In the genomic region with DNA sequence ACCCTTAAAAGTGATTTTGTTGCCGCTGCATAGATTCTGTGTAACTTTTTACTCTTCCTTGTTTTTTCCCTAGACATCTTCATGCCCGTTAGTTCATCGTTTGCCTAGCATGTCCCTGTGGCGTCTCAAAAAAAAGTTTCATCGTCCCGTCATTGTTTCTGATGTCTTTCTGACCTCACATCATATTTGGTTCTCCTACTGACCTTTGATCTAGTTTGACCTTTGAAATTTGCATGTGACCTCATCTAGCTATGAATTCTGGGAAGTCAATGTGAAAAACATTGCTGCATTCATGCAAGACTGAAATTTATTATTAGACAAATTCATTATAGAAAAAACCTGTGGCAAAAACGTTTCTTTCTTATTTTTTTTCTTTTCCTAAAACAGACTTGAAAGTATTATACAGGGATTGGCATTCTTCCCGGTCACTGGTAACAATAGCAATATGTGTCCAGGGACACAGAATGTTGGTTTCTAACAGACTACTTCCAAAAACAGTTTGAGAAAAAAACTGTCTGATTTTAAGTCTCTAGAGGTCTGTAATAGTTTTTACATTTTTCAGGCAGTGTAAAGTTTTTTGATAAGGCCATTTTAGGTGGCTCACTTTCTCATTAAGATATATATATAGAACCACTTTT, we compare ENCODE assay signal across 11 cellular contexts.
DNase-seq lines count a peak whose midpoint lies in the region; ATAC-seq and TF ChIP-seq lines count a peak whose summit lies in the region.
"Had no signal": no experiment of that assay in that cellular context is flagged by ENCODE, and none has a peak within 500 bp of the region (broad histone marks: within the 10 kb centered on the region; RNA-seq: fewer than 3 reads in every experiment).

No MANE protein-coding gene starts in this region.

- no peak overlapping the region for H3K4me3 ChIP-seq in MM.1S (ENCODE audit: low read length)

- no peak overlapping the region for H3K9ac ChIP-seq in MM.1S (ENCODE audit: low read length)

- peak; percentile 29 for DNase-seq in COLO829 (ENCODE audit: low spot score)
- DNase-seq in RPMI7951 (ENCODE audit: low read depth) = peak; percentile 34
- no peak for DNase-seq in effector memory CD8-positive, alpha-beta T cell
- DNase-seq in naive thymus-derived CD8-positive, alpha-beta T cell = no peak
- DNase-seq in MM.1S = no peak
- DNase-seq in iPS-NIHi7 (ENCODE audit: extremely low spot score) = no peak
- DNase-seq: DMS79; stimulated activated CD4-positive, alpha-beta T cell treated with anti-CD3 and anti-CD28 coated beads, Interleukin-4, amount 100 ng/mL, for 1 hour had no signal

- peaks cover 80% of the 10 kb centered on the region for H3F3A ChIP-seq in MM.1S (ENCODE audit: insufficient read depth, low read length)

- no peak overlapping the region for H3K27ac ChIP-seq in MM.1S (ENCODE audit: low read length)
- H3K27ac ChIP-seq: RWPE1 had no signal

- no peaks in the 10 kb centered on the region for H3K9me3 Mint-ChIP-seq in effector memory CD8-positive, alpha-beta T cell
- no peaks in the 10 kb centered on the region for H3K9me3 Mint-ChIP-seq in naive thymus-derived CD8-positive, alpha-beta T cell

- no peaks in the 10 kb centered on the region for H3K27me3 ChIP-seq in MM.1S (replicated peaks; ENCODE audit: insufficient read depth, low read length)

- H2AFZ ChIP-seq in MM.1S (ENCODE audit: low read length) = no peak overlapping the region

- peak overlapping the region; percentile 51 to 83 for H3K27ac Mint-ChIP-seq in effector memory CD8-positive, alpha-beta T cell
- H3K27ac Mint-ChIP-seq in naive thymus-derived CD8-positive, alpha-beta T cell = peak overlapping the region in 9 of 10 donors; percentile 5 to 93 (median 69)

- peaks cover 6% of the 10 kb centered on the region; the same call in 1 of the 2 replicates for H4K20me1 ChIP-seq in MM.1S (ENCODE audit: insufficient read depth, low read length)

- H3K36me3 ChIP-seq in MM.1S (replicated peaks; ENCODE audit: insufficient read depth, low read length) = peaks cover 17% of the 10 kb centered on the region

- H3K9me3 ChIP-seq in MM.1S (replicated peaks; ENCODE audit: insufficient read depth, low read length) = no peaks in the 10 kb centered on the region

- H3K4me1 ChIP-seq in MM.1S (ENCODE audit: low read length) = no peaks in the 10 kb centered on the region

- H3K4me3 Mint-ChIP-seq in effector memory CD8-positive, alpha-beta T cell = no peak overlapping the region
- peak overlapping the region in 2 of 10 donors; percentile 2 to 38 for H3K4me3 Mint-ChIP-seq in naive thymus-derived CD8-positive, alpha-beta T cell

- peaks cover 20 to 25% of the 10 kb centered on the region in 2 donors for H3K4me1 Mint-ChIP-seq in effector memory CD8-positive, alpha-beta T cell (ENCODE audit: low read depth in 2 of 2)
- H3K4me1 Mint-ChIP-seq in naive thymus-derived CD8-positive, alpha-beta T cell = peaks cover 40 to 78% (median 63%) of the 10 kb centered on the region in 4 donors

- H3K79me2 ChIP-seq in MM.1S (ENCODE audit: low read length) = no peaks in the 10 kb centered on the region; the same call in 1 of the 2 replicates

- no peak for TF ChIP-seq CTCF in MM.1S (IDR thresholded peaks at IDR 0.05; ENCODE audit: low read length)

- POLR2A ChIA-PET in naive thymus-derived CD8-positive, alpha-beta T cell (lab: Charles Lee) = no interaction called here

- H3K4me2 ChIP-seq in MM.1S (ENCODE audit: low read depth, low read length) = no peak overlapping the region

- ATAC-seq in effector memory CD8-positive, alpha-beta T cell (replicated peaks) = no peak
- ATAC-seq in naive thymus-derived CD8-positive, alpha-beta T cell = no peak
- ATAC-seq in HG02938 (IDR thresholded peaks at IDR 0.05; ENCODE audit: unreplicated experiment) (no peak), GM18867 (IDR thresholded peaks at IDR 0.05; ENCODE audit: unreplicated experiment) (no peak)

- no peaks in the 10 kb centered on the region for H3K27me3 Mint-ChIP-seq in effector memory CD8-positive, alpha-beta T cell
- H3K27me3 Mint-ChIP-seq in naive thymus-derived CD8-positive, alpha-beta T cell = no peaks in the 10 kb centered on the region

- no peaks in the 10 kb centered on the region for H3K9me2 ChIP-seq in MM.1S (replicated peaks; ENCODE audit: insufficient read depth, low read length)

- peaks cover 98% of the 10 kb centered on the region for H3K36me3 Mint-ChIP-seq in effector memory CD8-positive, alpha-beta T cell (ENCODE audit: insufficient read depth)
- peaks cover 6 to 95% (median 16%) of the 10 kb centered on the region in 3 donors for H3K36me3 Mint-ChIP-seq in naive thymus-derived CD8-positive, alpha-beta T cell

Comparison
In these comparisons a context has a peak if more than half of its experiments do, and no peak if none do; other contexts are left out.
1. DNase-seq: peak in COLO829 (single experiment) and RPMI7951 (single experiment); none in effector memory CD8-positive, alpha-beta T cell (0 of 3), naive thymus-derived CD8-positive, alpha-beta T cell (0 of 10), MM.1S (single experiment) and iPS-NIHi7 (single experiment).